In genomic region chr5:132775439-132776076, GRCh38 we compare ENCODE assay signal across 1 cellular context.
TF ChIP-seq lines count a peak whose summit lies in the region.

No MANE protein-coding gene starts in this region.

TF ChIP-seq in SK-N-SH, 30 proteins besides CTCF, POLR2A, EP300 and RAD21 (continued from another document):
- no peak for TF ChIP-seq IRF3 (IDR thresholded peaks at IDR 0.05; ENCODE audit: low read depth, low read length)
- no peak for TF ChIP-seq MAX (IDR thresholded peaks at IDR 0.05; ENCODE audit: low read depth)
